In genomic region chr16:86231996-86232350, GRCh38 we compare ENCODE assay signal across 18 cellular contexts.
"Had no signal": no experiment of that assay in that cellular context is flagged by ENCODE, and none has a peak within 500 bp of the region (broad histone marks: within the 10 kb centered on the region; RNA-seq: fewer than 3 reads in every experiment).

No MANE protein-coding gene starts in this region.

- H3K4me3 ChIP-seq: gastrocnemius medialis, heart right ventricle, right atrium auricular region, smooth muscle cell, suprapubic skin, thyroid gland, upper lobe of left lung, vagina had no signal

- H3K36me3 ChIP-seq: gastrocnemius medialis, heart right ventricle, right atrium auricular region, suprapubic skin, thyroid gland, upper lobe of left lung, vagina had no signal

- H3K9me3 ChIP-seq: gastrocnemius medialis, heart right ventricle, right atrium auricular region, suprapubic skin, thyroid gland, upper lobe of left lung, vagina had no signal

- H3K27me3 ChIP-seq: right atrium auricular region, thyroid gland, upper lobe of left lung, vagina had no signal

- ATAC-seq: esophagus mucosa; gastrocnemius medialis; left lobe of liver; stimulated activated effector memory CD8-positive, alpha-beta T cell treated with anti-CD3 and anti-CD28 coated beads, Interleukin-12 subunit alpha, Interleukin-12 subunit beta, amount 100 ng/mL, for 72 hours; stimulated activated naive CD8-positive, alpha-beta T cell treated with anti-CD3 and anti-CD28 coated beads, Interleukin-15, Interleukin-2, amounts not matched to agents 100 U/mL and 50 U/mL, for 24 hours had no signal

- H3K4me1 Mint-ChIP-seq: mesothelial cell of epicardium; stimulated activated effector memory CD8-positive, alpha-beta T cell treated with anti-CD3 and anti-CD28 coated beads, Interleukin-12 subunit alpha, Interleukin-12 subunit beta, amount 100 ng/mL, for 72 hours had no signal

- DNase-seq: effector memory CD4-positive, alpha-beta T cell; gastrocnemius medialis; heart right ventricle; mammary epithelial cell; stimulated activated CD4-positive, alpha-beta T cell treated with anti-CD3 and anti-CD28 coated beads, Interleukin-4, amount 100 ng/mL, for 1 hour; stimulated activated CD8-positive, alpha-beta memory T cell treated with anti-CD3 and anti-CD28 coated beads, Interleukin-4, amount 100 ng/mL, for 48 hours; stimulated activated naive CD8-positive, alpha-beta T cell treated with anti-CD3 and anti-CD28 coated beads, Interleukin-15, Interleukin-2, amounts not matched to agents 100 U/mL and 50 U/mL, for 24 hours; thyroid gland had no signal

- H3K27ac Mint-ChIP-seq: mesothelial cell of epicardium; nephron; stimulated activated effector memory CD8-positive, alpha-beta T cell treated with anti-CD3 and anti-CD28 coated beads, Interleukin-12 subunit alpha, Interleukin-12 subunit beta, amount 100 ng/mL, for 72 hours had no signal

- H3K27ac ChIP-seq: gastrocnemius medialis, heart right ventricle, right atrium auricular region, suprapubic skin, thyroid gland, upper lobe of left lung, vagina had no signal

- H3K4me1 ChIP-seq: gastrocnemius medialis, right atrium auricular region, suprapubic skin, thyroid gland, upper lobe of left lung, vagina had no signal

- H3K36me3 Mint-ChIP-seq: mesothelial cell of epicardium; stimulated activated effector memory CD8-positive, alpha-beta T cell treated with anti-CD3 and anti-CD28 coated beads, Interleukin-12 subunit alpha, Interleukin-12 subunit beta, amount 100 ng/mL, for 72 hours had no signal

- H3K9me3 Mint-ChIP-seq: stimulated activated effector memory CD8-positive, alpha-beta T cell treated with anti-CD3 and anti-CD28 coated beads, Interleukin-12 subunit alpha, Interleukin-12 subunit beta, amount 100 ng/mL, for 72 hours had no signal

- H3K4me3 Mint-ChIP-seq: mesothelial cell of epicardium; nephron; stimulated activated effector memory CD8-positive, alpha-beta T cell treated with anti-CD3 and anti-CD28 coated beads, Interleukin-12 subunit alpha, Interleukin-12 subunit beta, amount 100 ng/mL, for 72 hours had no signal

- H3K4me2 ChIP-seq: smooth muscle cell had no signal
